ENCODE assay signal across 8 cellular contexts in the genomic region with DNA sequence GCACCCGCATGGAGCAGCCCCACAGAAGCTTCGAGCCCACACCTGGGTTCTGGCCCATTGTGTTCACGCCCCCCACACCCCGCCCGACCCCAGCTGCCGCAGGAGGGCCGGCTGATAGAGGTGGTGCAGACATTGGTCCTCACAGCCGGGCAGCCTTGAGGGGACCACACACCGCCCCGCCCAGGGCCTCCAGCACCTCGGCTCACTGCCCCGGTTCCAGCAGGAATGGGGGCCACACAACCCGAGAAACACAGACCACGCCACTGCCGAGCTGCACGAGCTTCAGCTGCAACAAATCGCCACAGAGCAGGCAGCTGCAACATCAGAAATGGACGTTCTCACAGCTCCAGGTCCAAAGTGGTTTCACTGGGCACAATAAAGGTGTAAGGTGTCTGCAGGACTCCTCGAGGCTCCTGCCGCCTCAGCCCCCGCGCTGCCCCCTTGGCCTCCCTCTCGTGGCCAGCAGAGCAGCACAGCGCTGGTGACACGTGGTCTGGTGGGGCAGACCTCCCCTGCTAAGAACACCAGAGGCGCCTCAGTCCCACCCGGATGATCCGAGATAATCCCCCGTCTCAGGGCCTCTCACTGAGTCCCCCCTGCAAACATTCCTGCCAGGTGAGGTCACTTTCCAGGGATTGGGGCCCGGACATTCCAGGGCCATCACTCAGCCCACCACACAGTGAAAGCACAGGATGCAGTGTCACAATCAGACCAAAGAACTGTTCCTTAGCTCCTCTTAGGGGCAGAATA.
DNase-seq lines count a peak whose midpoint lies in the region; ATAC-seq lines count a peak whose summit lies in the region.

No MANE protein-coding gene starts in this region.

- peaks cover 30% of the 10 kb centered on the region for H3K4me1 ChIP-seq in HUES64 (ENCODE audit: insufficient read depth, low read length)
- H3K4me1 ChIP-seq in mesodermal cell (ENCODE audit: control insufficient read depth, insufficient read depth, low read length, poor library complexity, severe bottlenecking), result peaks cover 37% of the 10 kb centered on the region

- H3K27ac ChIP-seq in HUES64 (ENCODE audit: low read depth, low read length) (peak overlapping the region; percentile 79), mesodermal cell (ENCODE audit: low read depth, low read length, severe bottlenecking) (peak overlapping the region; percentile 97)

- no peak overlapping the region for H3K27ac Mint-ChIP-seq in activated naive CD8-positive, alpha-beta T cell treated with anti-CD3 and anti-CD28 coated beads, Interleukin-2, amount 50 U/mL, for 24 hours

- no peak overlapping the region for H3K4me3 Mint-ChIP-seq in activated naive CD8-positive, alpha-beta T cell treated with anti-CD3 and anti-CD28 coated beads, Interleukin-2, amount 50 U/mL, for 24 hours

- H3K9me3 Mint-ChIP-seq in activated naive CD8-positive, alpha-beta T cell treated with anti-CD3 and anti-CD28 coated beads, Interleukin-2, amount 50 U/mL, for 24 hours, result no peaks in the 10 kb centered on the region

- H3K9me3 ChIP-seq in HUES64 (ENCODE audit: insufficient read depth, low read depth, low read length) (no peaks in the 10 kb centered on the region; the same call in 1 of the 2 replicates), mesodermal cell (ENCODE audit: control insufficient read depth, low read length) (peaks cover 8% of the 10 kb centered on the region)

- no peak for ATAC-seq in activated naive CD8-positive, alpha-beta T cell treated with anti-CD3 and anti-CD28 coated beads, Interleukin-2, amount 50 U/mL, for 24 hours

- WGBS in HUES64, result 51% methylated on average over 30 of the region's 30 CpGs
- WGBS in mesodermal cell (ENCODE audit: insufficient coverage in 2 of 2), 2 experiments, result 48 to 50% methylated on average over 26 to 28 of the region's 30 CpGs

- peaks cover 35% of the 10 kb centered on the region for H3K27me3 Mint-ChIP-seq in activated naive CD8-positive, alpha-beta T cell treated with anti-CD3 and anti-CD28 coated beads, Interleukin-2, amount 50 U/mL, for 24 hours

- DNase-seq in AG08395 (ENCODE audit: low spot score) (peak; percentile 97), dermis microvascular lymphatic vessel endothelial cell (ENCODE audit: low read depth in 2 of 2) (peak; percentile 60 to 84), NOMO-1 treated with DMSO at 0.1 percent for 48 hours (lab: John Stamatoyannopoulos, UW; ENCODE audit: unreplicated experiment) (no peak), superior temporal gyrus (ENCODE audit: extremely low spot score) (no peak), SIG-M5 treated with dmso at 0.1 percent for 504 hours (lab: John Stamatoyannopoulos, UW; ENCODE audit: unreplicated experiment) (no peak)
- no peak for DNase-seq in activated naive CD8-positive, alpha-beta T cell treated with anti-CD3 and anti-CD28 coated beads, Interleukin-2, amount 50 U/mL, for 24 hours

- peak overlapping the region; percentile 68 for H3K9ac ChIP-seq in HUES64 (ENCODE audit: low read depth, low read length)

- H3K36me3 Mint-ChIP-seq in activated naive CD8-positive, alpha-beta T cell treated with anti-CD3 and anti-CD28 coated beads, Interleukin-2, amount 50 U/mL, for 24 hours (ENCODE audit: low read depth), result no peaks in the 10 kb centered on the region

- H3K4me3 ChIP-seq in HUES64 (ENCODE audit: low read length), result peak overlapping the region; percentile 18; the same call in 1 of the 2 replicates
- no peak overlapping the region for H3K4me3 ChIP-seq in mesodermal cell (ENCODE audit: extremely low read depth, insufficient read depth, low read length, poor library complexity, severe bottlenecking)

- H3K36me3 ChIP-seq in HUES64 (ENCODE audit: insufficient read depth, low read length), result no peaks in the 10 kb centered on the region
- no peaks in the 10 kb centered on the region for H3K36me3 ChIP-seq in mesodermal cell (ENCODE audit: control insufficient read depth, insufficient read depth, low read length)

- peaks cover 10% of the 10 kb centered on the region for H3K4me1 Mint-ChIP-seq in activated naive CD8-positive, alpha-beta T cell treated with anti-CD3 and anti-CD28 coated beads, Interleukin-2, amount 50 U/mL, for 24 hours

- peaks cover 18% of the 10 kb centered on the region for H3K27me3 ChIP-seq in HUES64 (ENCODE audit: insufficient read depth, low read length)

Comparison
In these comparisons a context has a peak if more than half of its experiments do, and no peak if none do; other contexts are left out.
1. DNase-seq: peak in AG08395 (single experiment) and dermis microvascular lymphatic vessel endothelial cell (2 of 2); none in NOMO-1 treated with DMSO at 0.1 percent for 48 hours (single experiment), superior temporal gyrus (single experiment), SIG-M5 treated with dmso at 0.1 percent for 504 hours (single experiment) and activated naive CD8-positive, alpha-beta T cell treated with anti-CD3 and anti-CD28 coated beads, Interleukin-2, amount 50 U/mL, for 24 hours (single experiment).